ENCODE assay signal across 9 cellular contexts in genomic region chr7:116526897-116527296, GRCh38. TPM values are rescaled to one million over a fixed set of nuclear protein-coding genes. Genes with fewer than 3 reads are reported as not detected.
A peak's percentile ranks its signal among the peaks of the same experiment; 100 is the strongest.
DNase-seq lines count a peak whose midpoint lies in the region; ATAC-seq and TF ChIP-seq lines count a peak whose summit lies in the region.
"Had no signal": no experiment of that assay in that cellular context is flagged by ENCODE, and none has a peak within 500 bp of the region (broad histone marks: within the 10 kb centered on the region; RNA-seq: fewer than 3 reads in every experiment).

No MANE protein-coding gene starts in this region.

- H3K36me3 ChIP-seq in gastrocnemius medialis = peaks cover 0 to 4% of the 10 kb centered on the region in 2 donors
- no peaks in the 10 kb centered on the region for H3K36me3 ChIP-seq in effector memory CD4-positive, alpha-beta T cell (ENCODE audit: control insufficient read depth, insufficient read depth, low read length)

- H3K4me3 Mint-ChIP-seq in T-helper 17 cell = peak overlapping the region; percentile 91

- H3K9me3 ChIP-seq in T-helper 17 cell (ENCODE audit: control insufficient read depth, low read length, poor library complexity, severe bottlenecking) (no peaks in the 10 kb centered on the region), gastrocnemius medialis (no peaks in the 10 kb centered on the region)
- no peaks in the 10 kb centered on the region for H3K9me3 ChIP-seq in effector memory CD4-positive, alpha-beta T cell (ENCODE audit: control insufficient read depth, low read length)

- peak; percentile 14 for DNase-seq in GM20000 (ENCODE audit: low spot score)
- no peak for DNase-seq in T-helper 17 cell
- DNase-seq in foreskin fibroblast = peak in 1 of 2 donors; percentile 59
- DNase-seq in gastrocnemius medialis = no peak
- DNase-seq in NOMO-1 treated with dmso at 0.1 percent for 144 hours (lab: John Stamatoyannopoulos, UW; ENCODE audit: unreplicated experiment) = no peak
- no peak for DNase-seq in NCI-H748 treated with DMSO at 0.1 percent for 48 hours (lab: John Stamatoyannopoulos, UW)
- no peak for DNase-seq in effector memory CD4-positive, alpha-beta T cell
- DNase-seq: NCI-H510A had no signal

- TF ChIP-seq CTCF in GM20000 (IDR thresholded peaks at IDR 0.05; ENCODE audit: extremely low read depth, missing control alignments) (no peak), foreskin fibroblast (IDR thresholded peaks at IDR 0.05; ENCODE audit: low read depth, low read length) (no peak), gastrocnemius medialis (IDR thresholded peaks at IDR 0.05 in 4 of 5, conservative IDR thresholded peaks at IDR 0.05 in 1 of 5) (no peak)

- H3K27me3 Mint-ChIP-seq in T-helper 17 cell = peaks cover 70% of the 10 kb centered on the region

- in situ Hi-C loops in gastrocnemius medialis (cut with MboI; ENCODE audit: low sequenced_read_pairs in 4 of 4) = loop anchor here (5.0 to 10.0 kb wide), 3 partner anchors 58 to 270 kb away; no protein-coding TSS in a partner anchor

- intact Hi-C loops in gastrocnemius medialis (cut with DNase I; ENCODE audit: low total_unique reads) = loop anchor here (1.0 to 5.0 kb wide), 3 partner anchors 56 to 280 kb away; no protein-coding TSS in a partner anchor

- peaks cover 2% of the 10 kb centered on the region for H3K36me3 Mint-ChIP-seq in T-helper 17 cell (ENCODE audit: low read depth)

- H3K4me3 ChIP-seq in foreskin fibroblast (ENCODE audit: low read depth in 1 of 2, low read length in 2 of 2) = peak overlapping the region; percentile 90 to 94
- H3K4me3 ChIP-seq in gastrocnemius medialis = peak overlapping the region; percentile 59 to 79 (median 70)
- no peak overlapping the region for H3K4me3 ChIP-seq in effector memory CD4-positive, alpha-beta T cell (ENCODE audit: insufficient read depth, low read depth, low read length, poor library complexity, severe bottlenecking)

- no peaks in the 10 kb centered on the region for H3K27me3 ChIP-seq in gastrocnemius medialis
- peaks cover 26% of the 10 kb centered on the region for H3K27me3 ChIP-seq in effector memory CD4-positive, alpha-beta T cell (replicated peaks; ENCODE audit: control insufficient read depth, insufficient read depth, low read length, poor library complexity, severe bottlenecking)

- no peak overlapping the region for H3K27ac Mint-ChIP-seq in T-helper 17 cell

- no peak for ATAC-seq in T-helper 17 cell
- ATAC-seq in gastrocnemius medialis = no peak
- ATAC-seq in HG03571 (IDR thresholded peaks at IDR 0.05; ENCODE audit: unreplicated experiment) = no peak

- peak overlapping the region; percentile 82 to 85 (median 82) for H3K27ac ChIP-seq in gastrocnemius medialis
- H3K27ac ChIP-seq in effector memory CD4-positive, alpha-beta T cell (ENCODE audit: insufficient read depth, low read length, poor library complexity, severe bottlenecking) = no peak overlapping the region

- H3K4me1 ChIP-seq in gastrocnemius medialis = peaks cover under 1 to 14% of the 10 kb centered on the region in 2 donors
- peaks cover 18% of the 10 kb centered on the region for H3K4me1 ChIP-seq in effector memory CD4-positive, alpha-beta T cell (ENCODE audit: control insufficient read depth, insufficient read depth, low read length, poor library complexity, severe bottlenecking)

- no peak for TF ChIP-seq POLR2A in gastrocnemius medialis (IDR thresholded peaks at IDR 0.05)

- peaks cover 21% of the 10 kb centered on the region for H3K4me1 Mint-ChIP-seq in T-helper 17 cell

RNA-seq across cellular contexts. Expression of gene CAV1, which starts 2.1 kb away (rescaled TPM):
- total RNA-seq in T-helper 17 cell (under 1 TPM; 0.30 to 0.57 TPM), gastrocnemius medialis (10 to 100 TPM; 64.7 to 87.8 (median 71.2) TPM)

RNA-seq across cellular contexts. Expression of gene CAV2, which starts 27.4 kb away (rescaled TPM):
- total RNA-seq in T-helper 17 cell (1 to 10 TPM in 1 of 2 donors, under 1 TPM in 1; 0.32 to 3.1 TPM), gastrocnemius medialis (10 to 100 TPM; 12.7 to 26.2 (median 14.9) TPM)

Comparison
In these comparisons a context has a peak if more than half of its experiments do, and no peak if none do; other contexts are left out.
1. RNA of gene CAV1, which starts 2.1 kb away (total RNA-seq): 64.7 to 87.8 TPM in gastrocnemius medialis; 0.30 to 0.57 TPM in T-helper 17 cell; every median in the first group is over 10 times any median in the second.